ENCODE assay signal across 21 cellular contexts in genomic region chr5:10202089-10202753, GRCh38.
"Had no signal": no experiment of that assay in that cellular context is flagged by ENCODE, and none has a peak within 500 bp of the region (broad histone marks: within the 10 kb centered on the region; RNA-seq: fewer than 3 reads in every experiment).

No MANE protein-coding gene starts in this region.

- DNase-seq: activated B cell treated with CpG ODN at 0.5 μM for 24 hours; activated CD4-positive, alpha-beta memory T cell treated with anti-CD3 and anti-CD28 coated beads for 36 hours; activated CD4-positive, alpha-beta T cell treated with anti-CD3 and anti-CD28 coated beads for 48 hours; activated gamma-delta T cell; activated T-cell treated with anti-CD3 and anti-CD28 coated beads, Interleukin-2, amount 50 U/mL, for 72 hours; body of pancreas; effector CD4-positive, alpha-beta T cell; foreskin keratinocyte; immature natural killer cell; naive B cell; occipital lobe; posterior cingulate gyrus; right lobe of liver; small intestine; stimulated activated CD4-positive, alpha-beta T cell treated with anti-CD3 and anti-CD28 coated beads, Interleukin-2, amount 100 ng/mL, for 24 hours; T-helper 9 cell; transverse colon had no signal

- ATAC-seq: activated T-cell treated with anti-CD3 and anti-CD28 coated beads, Interleukin-2, amount 50 U/mL, for 72 hours; body of pancreas; foreskin keratinocyte; left lobe of liver; right lobe of liver; stimulated activated memory B cell treated with anti-CD40 and anti-IgM and Interleukin-4, amounts not matched to agents 10 μg/mL and 1 μg/mL and 100 μg/mL, for 72 hours had no signal

- H3K9me3 ChIP-seq: body of pancreas had no signal

- H3K36me3 ChIP-seq: cardiac muscle cell, right lobe of liver had no signal

- H3K27me3 ChIP-seq: body of pancreas, cardiac muscle cell, foreskin keratinocyte, right lobe of liver, transverse colon had no signal

- H3K27ac ChIP-seq: body of pancreas, cardiac muscle cell, foreskin keratinocyte, right lobe of liver, transverse colon had no signal

- H3K4me3 ChIP-seq: body of pancreas, cardiac muscle cell, lung, right lobe of liver, transverse colon had no signal

- H3K4me1 ChIP-seq: body of pancreas, foreskin keratinocyte, right lobe of liver, transverse colon had no signal
